ENCODE assay signal across 1 cellular context in the genomic region with DNA sequence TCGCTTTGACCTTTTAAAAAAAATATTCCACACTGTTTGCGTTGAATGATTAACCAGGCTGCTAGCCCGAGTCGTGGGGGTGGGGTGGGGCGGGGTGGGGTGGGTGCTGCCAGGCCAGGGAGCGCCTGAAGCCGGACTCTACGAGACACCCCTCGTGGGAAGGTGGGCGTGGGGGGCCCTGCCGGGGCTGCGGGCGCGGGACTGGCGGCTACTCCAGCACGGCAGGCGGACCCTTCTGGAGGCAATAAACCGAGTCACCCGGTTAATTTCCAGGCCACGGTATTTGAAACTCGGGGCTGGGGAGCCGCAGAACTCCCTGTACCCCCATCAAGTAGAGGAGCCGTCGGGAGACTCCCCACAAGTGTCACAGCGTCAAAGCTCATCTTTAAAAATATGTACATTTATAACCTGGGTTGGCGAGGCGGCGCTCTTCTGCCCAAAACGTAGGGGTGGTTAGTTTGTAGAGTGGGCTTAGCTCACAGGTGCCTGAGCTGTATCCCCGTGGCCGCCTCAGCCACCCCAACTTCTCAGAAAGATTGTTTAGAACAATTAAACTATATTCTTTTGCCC.
TF ChIP-seq lines count a peak whose summit lies in the region.

No MANE protein-coding gene starts in this region.

TF ChIP-seq in liver, 16 proteins besides CTCF, POLR2A, EP300 and RAD21 (continued from another document):
- no peak for TF ChIP-seq ZBTB33 (IDR thresholded peaks at IDR 0.05)
- no peak for TF ChIP-seq SP1 (IDR thresholded peaks at IDR 0.05)
